22 cellular contexts compared by ENCODE assay signal in the genomic region with DNA sequence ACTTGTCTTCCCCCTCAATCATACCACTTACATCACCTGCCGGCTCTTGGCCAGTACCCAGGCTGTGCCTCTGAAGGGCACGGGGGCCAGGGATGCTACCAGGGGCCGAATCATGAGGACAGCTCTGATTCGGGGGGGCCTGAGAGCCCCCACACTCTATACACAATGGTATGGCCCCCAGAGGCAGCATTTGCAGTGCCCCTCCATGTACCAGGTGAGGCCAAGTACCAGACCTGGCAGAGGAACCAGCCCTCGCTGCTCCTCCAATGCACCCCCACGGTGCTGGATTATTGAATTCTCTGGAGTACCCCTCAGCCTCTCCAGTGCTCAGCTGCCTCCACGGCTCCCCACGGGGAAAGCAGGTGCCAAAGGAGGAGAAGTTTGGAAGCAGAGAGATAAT.
"Had no signal": no experiment of that assay in that cellular context is flagged by ENCODE, and none has a peak within 500 bp of the region (broad histone marks: within the 10 kb centered on the region; RNA-seq: fewer than 3 reads in every experiment).

No MANE protein-coding gene starts in this region.

- ATAC-seq: activated CD4-positive, alpha-beta T cell treated with anti-CD3 and anti-CD28 coated beads for 36 hours; left ventricle myocardium superior; right lobe of liver; stimulated activated effector memory CD8-positive, alpha-beta T cell treated with anti-CD3 and anti-CD28 coated beads, Interleukin-12 subunit alpha, Interleukin-12 subunit beta, amount 100 ng/mL, for 72 hours; stimulated activated naive CD8-positive, alpha-beta T cell treated with anti-CD3 and anti-CD28 coated beads, Interleukin-15, amount 100 ng/mL, for 72 hours had no signal

- H3K27ac Mint-ChIP-seq: activated B cell treated with CpG ODN at 0.5 μM for 24 hours; activated CD4-positive, alpha-beta T cell treated with anti-CD3 and anti-CD28 coated beads for 36 hours; activated naive CD4-positive, alpha-beta T cell treated with anti-CD3 and anti-CD28 coated beads, Interleukin-2, amount 10 ng/mL, durations not matched to agents 7 days and 5 days; activated naive CD8-positive, alpha-beta T cell treated with anti-CD3 and anti-CD28 coated beads, Interleukin-2, amount 10 ng/mL, durations not matched to agents 7 days and 5 days; nephron; stimulated activated effector memory CD8-positive, alpha-beta T cell treated with anti-CD3 and anti-CD28 coated beads, Interleukin-12 subunit alpha, Interleukin-12 subunit beta, amount 100 ng/mL, for 72 hours had no signal

- H3K9me3 Mint-ChIP-seq: activated B cell treated with CpG ODN at 0.5 μM for 24 hours; activated naive CD4-positive, alpha-beta T cell treated with anti-CD3 and anti-CD28 coated beads, Interleukin-2, amount 10 ng/mL, durations not matched to agents 7 days and 5 days; activated naive CD8-positive, alpha-beta T cell treated with anti-CD3 and anti-CD28 coated beads, Interleukin-2, amount 10 ng/mL, durations not matched to agents 7 days and 5 days; nephron; stimulated activated effector memory CD8-positive, alpha-beta T cell treated with anti-CD3 and anti-CD28 coated beads, Interleukin-12 subunit alpha, Interleukin-12 subunit beta, amount 100 ng/mL, for 72 hours; stimulated activated naive CD8-positive, alpha-beta T cell treated with anti-CD3 and anti-CD28 coated beads, Interleukin-15, amount 100 ng/mL, for 72 hours had no signal

- H3K36me3 Mint-ChIP-seq: activated naive CD4-positive, alpha-beta T cell treated with anti-CD3 and anti-CD28 coated beads, Interleukin-2, amount 10 ng/mL, durations not matched to agents 7 days and 5 days; activated naive CD8-positive, alpha-beta T cell treated with anti-CD3 and anti-CD28 coated beads, Interleukin-2, amount 10 ng/mL, durations not matched to agents 7 days and 5 days; brain; stimulated activated effector memory CD8-positive, alpha-beta T cell treated with anti-CD3 and anti-CD28 coated beads, Interleukin-12 subunit alpha, Interleukin-12 subunit beta, amount 100 ng/mL, for 72 hours had no signal

- H3K27me3 Mint-ChIP-seq: activated B cell treated with CpG ODN at 0.5 μM for 24 hours; activated CD4-positive, alpha-beta T cell treated with anti-CD3 and anti-CD28 coated beads for 36 hours had no signal

- H3K4me3 Mint-ChIP-seq: activated B cell treated with CpG ODN at 0.5 μM for 24 hours; activated CD4-positive, alpha-beta T cell treated with anti-CD3 and anti-CD28 coated beads for 36 hours; activated naive CD4-positive, alpha-beta T cell treated with anti-CD3 and anti-CD28 coated beads, Interleukin-2, amount 10 ng/mL, durations not matched to agents 7 days and 5 days; activated naive CD8-positive, alpha-beta T cell treated with anti-CD3 and anti-CD28 coated beads, Interleukin-2, amount 10 ng/mL, durations not matched to agents 7 days and 5 days; brain; nephron; stimulated activated effector memory CD8-positive, alpha-beta T cell treated with anti-CD3 and anti-CD28 coated beads, Interleukin-12 subunit alpha, Interleukin-12 subunit beta, amount 100 ng/mL, for 72 hours; stimulated activated naive CD8-positive, alpha-beta T cell treated with anti-CD3 and anti-CD28 coated beads, Interleukin-15, amount 100 ng/mL, for 72 hours had no signal

- H3K4me1 Mint-ChIP-seq: activated B cell treated with CpG ODN at 0.5 μM for 24 hours; activated CD4-positive, alpha-beta T cell treated with anti-CD3 and anti-CD28 coated beads for 36 hours; activated naive CD4-positive, alpha-beta T cell treated with anti-CD3 and anti-CD28 coated beads, Interleukin-2, amount 10 ng/mL, durations not matched to agents 7 days and 5 days; activated naive CD8-positive, alpha-beta T cell treated with anti-CD3 and anti-CD28 coated beads, Interleukin-2, amount 10 ng/mL, durations not matched to agents 7 days and 5 days; stimulated activated effector memory CD8-positive, alpha-beta T cell treated with anti-CD3 and anti-CD28 coated beads, Interleukin-12 subunit alpha, Interleukin-12 subunit beta, amount 100 ng/mL, for 72 hours; stimulated activated naive CD8-positive, alpha-beta T cell treated with anti-CD3 and anti-CD28 coated beads, Interleukin-15, amount 100 ng/mL, for 72 hours had no signal

- DNase-seq: activated B cell treated with CpG ODN at 0.5 μM for 24 hours; activated CD4-positive, alpha-beta T cell treated with anti-CD3 and anti-CD28 coated beads for 36 hours; activated CD4-positive, alpha-beta T cell treated with anti-CD3 and anti-CD28 coated beads, Interleukin-2, amount 50 U/mL, for 48 hours; activated CD8-positive, alpha-beta memory T cell treated with anti-CD3 and anti-CD28 coated beads for 24 hours; activated gamma-delta T cell; activated naive CD4-positive, alpha-beta T cell treated with anti-CD3 and anti-CD28 coated beads, Interleukin-2, amount 10 ng/mL, durations not matched to agents 7 days and 5 days; activated naive CD8-positive, alpha-beta T cell treated with anti-CD3 and anti-CD28 coated beads, Interleukin-2, amount 10 ng/mL, durations not matched to agents 7 days and 5 days; activated T-cell treated with anti-CD3 and anti-CD28 coated beads, Interleukin-2, amount 50 U/mL, for 1 hour; dorsolateral prefrontal cortex; effector memory CD4-positive, alpha-beta T cell; islet precursor cell; left ventricle myocardium superior; mammary epithelial cell; right lobe of liver; stimulated activated CD4-positive, alpha-beta T cell treated with anti-CD3 and anti-CD28 coated beads, Interleukin-12 subunit alpha, Interleukin-12 subunit beta, amount 100 ng/mL, for 4 hours; stimulated activated CD4-positive, alpha-beta T cell treated with anti-CD3 and anti-CD28 coated beads, Interleukin-4, amount 100 ng/mL, for 24 hours; stimulated activated naive CD8-positive, alpha-beta T cell treated with anti-CD3 and anti-CD28 coated beads, Interleukin-15, amount 100 ng/mL, for 72 hours; substantia nigra; upper lobe of left lung had no signal
